ENCODE assay signal across 14 cellular contexts in the genomic region with DNA sequence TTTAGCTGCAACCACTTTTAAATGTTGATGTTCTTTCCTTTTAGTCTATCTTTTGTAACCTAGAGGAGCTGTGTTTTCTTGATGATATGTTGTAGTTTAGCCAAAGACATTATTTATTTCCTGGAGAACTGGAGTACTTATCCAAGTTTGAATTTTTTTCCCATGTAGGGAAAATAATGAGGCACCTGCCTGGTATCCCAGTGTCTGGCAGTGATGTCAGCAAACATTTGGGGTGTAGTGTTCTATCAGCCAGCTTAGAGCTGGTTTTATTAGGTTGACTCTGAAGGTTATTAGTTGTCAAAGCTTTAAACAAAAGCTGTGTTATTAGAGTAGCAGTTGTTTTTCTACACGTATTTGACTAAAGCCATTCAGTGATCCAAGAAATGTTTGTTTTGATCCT. TPM values are rescaled to one million over a fixed set of nuclear protein-coding genes. Genes with fewer than 3 reads are reported as not detected.
DNase-seq lines count a peak whose midpoint lies in the region; ATAC-seq and TF ChIP-seq lines count a peak whose summit lies in the region.
"Had no signal": no experiment of that assay in that cellular context is flagged by ENCODE, and none has a peak within 500 bp of the region (broad histone marks: within the 10 kb centered on the region; RNA-seq: fewer than 3 reads in every experiment).

No MANE protein-coding gene starts in this region.

- H3K27ac Mint-ChIP-seq in activated T-cell treated with anti-CD3 and anti-CD28 coated beads, Interleukin-2, amount 50 U/mL, for 72 hours, result peak overlapping the region; percentile 8
- H3K27ac Mint-ChIP-seq: neural progenitor cell had no signal

- no peak overlapping the region for H3K4me2 ChIP-seq in smooth muscle cell

- H3K27me3 Mint-ChIP-seq in activated T-cell treated with anti-CD3 and anti-CD28 coated beads, Interleukin-2, amount 50 U/mL, for 72 hours (ENCODE audit: low read depth), result no peaks in the 10 kb centered on the region
- H3K27me3 Mint-ChIP-seq: central memory CD8-positive, alpha-beta T cell had no signal

- TF ChIP-seq CTCF in RWPE2 (IDR thresholded peaks at IDR 0.05; ENCODE audit: poor library complexity, severe bottlenecking), result no peak
- no peak for TF ChIP-seq CTCF in esophagus squamous epithelium (IDR thresholded peaks at IDR 0.05)
- no peak for TF ChIP-seq CTCF in thoracic aorta (IDR thresholded peaks at IDR 0.05)
- no peak for TF ChIP-seq CTCF in smooth muscle cell (IDR thresholded peaks at IDR 0.05; ENCODE audit: borderline replicate concordance, insufficient read depth, poor library complexity, severe bottlenecking)
- TF ChIP-seq CTCF in GM20000 (IDR thresholded peaks at IDR 0.05; ENCODE audit: extremely low read depth, missing control alignments), result no peak

- ATAC-seq in activated T-cell treated with anti-CD3 and anti-CD28 coated beads, Interleukin-2, amount 50 U/mL, for 72 hours (replicated peaks in 1 of 2), result no peak
- ATAC-seq in RWPE2 (ENCODE audit: low read depth) (no peak), thoracic aorta (ENCODE audit: insufficient number of reproducible peaks, low FRiP score, low read depth) (peak; percentile 3)
- ATAC-seq: HCT116, upper lobe of right lung had no signal

- H3K4me1 ChIP-seq in RWPE2 (ENCODE audit: insufficient read depth, poor library complexity, severe bottlenecking) (peaks cover 36% of the 10 kb centered on the region), esophagus squamous epithelium (peaks cover 9 to 65% (median 33%) of the 10 kb centered on the region in 3 donors), thoracic aorta (ENCODE audit: control insufficient read depth in 1 of 2, low read depth in 2 of 2) (peaks cover 43 to 86% of the 10 kb centered on the region in 2 donors), smooth muscle cell (ENCODE audit: low read depth) (peaks cover 13% of the 10 kb centered on the region)

- no peak for TF ChIP-seq POLR2A in esophagus squamous epithelium (IDR thresholded peaks at IDR 0.05)

- H2AFZ ChIP-seq in smooth muscle cell (ENCODE audit: low read depth), result no peak overlapping the region
- H2AFZ ChIP-seq: neural progenitor cell had no signal

- peaks cover 9% of the 10 kb centered on the region for H3F3A ChIP-seq in smooth muscle cell (ENCODE audit: low read depth)

- peak overlapping the region; percentile 81 for H3K27ac ChIP-seq in RWPE2 (ENCODE audit: poor library complexity, severe bottlenecking)
- H3K27ac ChIP-seq in esophagus squamous epithelium, result peak overlapping the region; percentile 30 to 97 (median 71)
- H3K27ac ChIP-seq in thoracic aorta, result peak overlapping the region; percentile 93
- H3K27ac ChIP-seq in smooth muscle cell (ENCODE audit: low read depth), result no peak overlapping the region
- H3K27ac ChIP-seq: neural progenitor cell had no signal

- intact Hi-C loops in esophagus squamous epithelium (cut with DNase I), result no loop called here

- 36 to 41% methylated on average over 1 of the region's 1 CpG for WGBS in esophagus squamous epithelium, 2 donors
- 59% methylated on average over 1 of the region's 1 CpG for WGBS in smooth muscle cell (ENCODE audit: low lambda C conversion rate)

- H4K20me1 ChIP-seq in smooth muscle cell (ENCODE audit: low read depth), result peaks cover 44% of the 10 kb centered on the region

- peaks cover 37% of the 10 kb centered on the region for H3K79me2 ChIP-seq in smooth muscle cell (ENCODE audit: low read depth)

- H3K9me3 ChIP-seq in RWPE2 (ENCODE audit: severe bottlenecking) (no peaks in the 10 kb centered on the region), esophagus squamous epithelium (no peaks in the 10 kb centered on the region), thoracic aorta (no peaks in the 10 kb centered on the region), smooth muscle cell (replicated peaks; ENCODE audit: low read depth) (no peaks in the 10 kb centered on the region)
- H3K9me3 ChIP-seq: upper lobe of right lung had no signal

- H3K36me3 Mint-ChIP-seq in activated T-cell treated with anti-CD3 and anti-CD28 coated beads, Interleukin-2, amount 50 U/mL, for 72 hours (ENCODE audit: insufficient read depth in 2 of 2), result peaks cover 19 to 34% of the 10 kb centered on the region in 2 donors

- H3K27me3 ChIP-seq in RWPE2 (ENCODE audit: insufficient read depth, poor library complexity, severe bottlenecking) (no peaks in the 10 kb centered on the region), esophagus squamous epithelium (no peaks in the 10 kb centered on the region), thoracic aorta (replicated peaks; ENCODE audit: insufficient read depth) (no peaks in the 10 kb centered on the region), smooth muscle cell (ENCODE audit: low read depth) (no peaks in the 10 kb centered on the region)
- H3K27me3 ChIP-seq: neural progenitor cell, upper lobe of right lung had no signal

- H3K36me3 ChIP-seq in RWPE2 (ENCODE audit: low read depth), result peaks cover 63% of the 10 kb centered on the region
- peaks cover 5 to 44% (median 16%) of the 10 kb centered on the region in 3 donors for H3K36me3 ChIP-seq in esophagus squamous epithelium
- H3K36me3 ChIP-seq in thoracic aorta, result peaks cover 8% of the 10 kb centered on the region
- peaks cover 9% of the 10 kb centered on the region for H3K36me3 ChIP-seq in smooth muscle cell (ENCODE audit: low read depth)

- peaks cover 67% of the 10 kb centered on the region for H3K4me1 Mint-ChIP-seq in activated T-cell treated with anti-CD3 and anti-CD28 coated beads, Interleukin-2, amount 50 U/mL, for 72 hours (ENCODE audit: low read depth)

- H3K9me3 Mint-ChIP-seq in activated T-cell treated with anti-CD3 and anti-CD28 coated beads, Interleukin-2, amount 50 U/mL, for 72 hours, result no peaks in the 10 kb centered on the region
- H3K9me3 Mint-ChIP-seq: central memory CD8-positive, alpha-beta T cell; neural progenitor cell had no signal

- peak overlapping the region in 1 of 2 donors; percentile 77 for H3K4me3 Mint-ChIP-seq in activated T-cell treated with anti-CD3 and anti-CD28 coated beads, Interleukin-2, amount 50 U/mL, for 72 hours

- H3K4me3 ChIP-seq in RWPE2 (ENCODE audit: severe bottlenecking) (no peak overlapping the region), esophagus squamous epithelium (peak overlapping the region in 1 of 4 donors; percentile 2), thoracic aorta (peak overlapping the region; percentile 87), smooth muscle cell (no peak overlapping the region)
- H3K4me3 ChIP-seq: neural progenitor cell had no signal

- H3K9ac ChIP-seq in smooth muscle cell (ENCODE audit: low read depth), result no peak overlapping the region
- H3K9ac ChIP-seq: neural progenitor cell had no signal

- DNase-seq in activated T-cell treated with anti-CD3 and anti-CD28 coated beads, Interleukin-2, amount 50 U/mL, for 72 hours, result no peak
- no peak for DNase-seq in activated T-cell treated with anti-CD3 and anti-CD28 coated beads, Interleukin-2, amount 50 U/mL, for 1 hour
- no peak for DNase-seq in RWPE2 (ENCODE audit: low spot score)
- no peak for DNase-seq in esophagus squamous epithelium (lab: John Stamatoyannopoulos, UW)
- DNase-seq in thoracic aorta (ENCODE audit: low spot score), result no peak
- DNase-seq in smooth muscle cell (lab: John Stamatoyannopoulos, UW; ENCODE audit: unreplicated experiment), result no peak
- DNase-seq in GM20000 (ENCODE audit: low spot score), result no peak
- no peak for DNase-seq in GM19238 (ENCODE audit: insufficient read length, low spot score)
- DNase-seq: mammary epithelial cell; stimulated activated CD4-positive, alpha-beta T cell treated with anti-CD3 and anti-CD28 coated beads, Interleukin-4, amount 100 ng/mL, for 4 hours; upper lobe of right lung had no signal

RNA-seq across cellular contexts. Expression of a gene that starts 3.2 kb away (rescaled TPM):
- total RNA-seq in activated T-cell treated with anti-CD3 and anti-CD28 coated beads, Interleukin-2, amount 50 U/mL, for 72 hours, result 10 to 100 TPM; 47.9 to 49.6 TPM
- total RNA-seq in esophagus squamous epithelium (10 to 100 TPM; 14.6 to 42.8 (median 23.7) TPM), thoracic aorta (10 to 100 TPM; 79.2 to 84.4 TPM), smooth muscle cell (20.9 and 35.9 TPM in 2 replicates)
- 24.4 and 35.5 TPM in 2 replicates for polyA plus RNA-seq in smooth muscle cell

RNA-seq across cellular contexts. Expression of a gene that starts 38.8 kb away (rescaled TPM):
- total RNA-seq in activated T-cell treated with anti-CD3 and anti-CD28 coated beads, Interleukin-2, amount 50 U/mL, for 72 hours, result under 1 TPM; 0.35 to 0.53 TPM
- total RNA-seq in esophagus squamous epithelium, result under 1 TPM in 2 of 4 donors, not detected in 2; 0.49 to 0.76 TPM
- total RNA-seq in thoracic aorta, result 1 to 10 TPM in 1 of 2 donors, under 1 TPM in 1; 0.68 to 1.3 TPM
- total RNA-seq in smooth muscle cell, result 0.22 and 0.58 TPM in 2 replicates
- polyA plus RNA-seq in smooth muscle cell, result 0.58 and 1.4 TPM in 2 replicates
